ENCODE assay signal across 22 cellular contexts in the genomic region with DNA sequence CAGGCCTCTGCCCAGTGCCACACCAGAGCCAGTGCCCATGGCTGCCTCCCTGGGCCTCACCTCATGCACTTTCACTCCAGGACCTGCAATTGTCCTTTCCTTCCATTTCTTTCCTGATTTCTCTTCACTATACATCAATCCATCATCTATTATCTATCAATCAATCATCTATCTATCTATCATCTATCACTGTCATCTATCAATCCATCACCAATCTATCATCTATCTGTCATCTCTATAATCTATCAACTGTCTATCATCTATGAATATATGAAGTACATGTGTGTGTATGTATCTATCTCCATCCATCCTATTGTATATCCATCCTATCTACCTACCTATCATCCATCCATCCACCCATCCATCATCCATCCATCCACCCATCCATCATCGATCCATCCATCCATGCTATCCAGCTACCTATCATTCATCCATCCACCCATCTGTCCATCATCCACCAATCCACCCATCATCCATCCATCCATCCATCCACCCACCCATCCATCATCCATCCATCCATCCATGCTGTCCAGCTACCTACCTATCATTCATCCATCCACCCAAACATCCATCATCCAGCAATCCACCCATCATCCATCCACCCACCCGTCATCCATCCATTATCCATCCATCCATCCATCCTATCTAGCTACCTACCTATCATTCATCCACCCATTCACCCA. TPM values are rescaled to one million over a fixed set of nuclear protein-coding genes. Genes with fewer than 3 reads are reported as not detected.
"Had no signal": no experiment of that assay in that cellular context is flagged by ENCODE, and none has a peak within 500 bp of the region (broad histone marks: within the 10 kb centered on the region; RNA-seq: fewer than 3 reads in every experiment).

No MANE protein-coding gene starts in this region.

- H3K27ac ChIP-seq: dorsolateral prefrontal cortex, hepatocyte, ovary, right atrium auricular region had no signal

- ATAC-seq: esophagus mucosa; left colon; naive thymus-derived CD8-positive, alpha-beta T cell had no signal

- H3K9me3 ChIP-seq: mucosa of descending colon, ovary, right atrium auricular region had no signal

- FAIRE-seq: frontal cortex, small intestine had no signal

- DNase-seq: cortex of kidney; effector CD8-positive, alpha-beta T cell; left colon; nucleus accumbens; ovary; small intestine; stimulated activated CD4-positive, alpha-beta T cell treated with anti-CD3 and anti-CD28 coated beads, Interleukin-2, amount 100 ng/mL, for 48 hours; stimulated activated naive CD4-positive, alpha-beta T cell treated with Interleukin-2 at 50 U/mL for 16 hours; trophoblast cell had no signal

- H3K4me2 ChIP-seq: hepatocyte had no signal

- H3K27me3 ChIP-seq: hepatocyte, ovary, right atrium auricular region had no signal

- H2AFZ ChIP-seq: hepatocyte had no signal

- H3K79me2 ChIP-seq: hepatocyte had no signal

- H3K4me3 ChIP-seq: dorsolateral prefrontal cortex, hepatocyte, mucosa of descending colon, ovary, right atrium auricular region had no signal

- H3K36me3 ChIP-seq: ovary, right atrium auricular region had no signal

RNA-seq across cellular contexts. Expression of a gene that starts 26.9 kb away (rescaled TPM):
- total RNA-seq: fibroblast of lung, frontal cortex, glomerular endothelial cell, hepatocyte, kidney epithelial cell, left colon, liver, lung microvascular endothelial cell, mucosa of descending colon, urinary bladder had no signal
- polyA plus RNA-seq: fibroblast of lung, hepatocyte, liver had no signal
